9 cellular contexts compared by ENCODE assay signal in the genomic region with DNA sequence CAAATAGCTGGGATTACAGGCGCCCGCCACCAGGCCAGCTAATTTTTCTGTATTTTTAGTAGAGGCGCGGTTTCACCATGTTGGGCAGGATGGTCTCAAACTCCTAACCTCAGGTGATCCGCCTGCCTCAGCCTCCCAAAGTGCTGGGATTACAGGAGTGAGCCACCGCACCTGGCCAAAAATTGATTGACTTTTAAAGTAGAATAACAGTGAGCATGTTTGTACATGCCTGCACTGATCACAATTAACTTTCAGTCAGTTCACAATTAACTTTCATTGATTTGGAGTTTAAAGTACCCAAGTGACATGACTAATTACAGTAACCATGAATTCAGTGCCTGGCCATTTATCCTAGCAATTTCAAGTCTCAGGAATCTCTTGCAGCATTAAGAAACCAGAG.
DNase-seq lines count a peak whose midpoint lies in the region; ATAC-seq, FAIRE-seq and TF ChIP-seq lines count a peak whose summit lies in the region.
"Had no signal": no experiment of that assay in that cellular context is flagged by ENCODE, and none has a peak within 500 bp of the region (broad histone marks: within the 10 kb centered on the region; RNA-seq: fewer than 3 reads in every experiment).

No MANE protein-coding gene starts in this region.

- intact Hi-C loops in ascending aorta (cut with DNase I), result no loop called here

- H3K27ac ChIP-seq in A549 (peak overlapping the region in 1 of 2 experiments; percentile 77; a peak in 3 of 6 replicates), GM23248 (peak overlapping the region; percentile 88), ascending aorta (peak overlapping the region; percentile 74 to 77), mesodermal cell (ENCODE audit: low read depth, low read length, severe bottlenecking) (peak overlapping the region; percentile 87)

- DNase-seq in A549 (ENCODE audit: low read depth in 1 of 2, low spot score in 1 of 2) (no peak), GM23248 (no peak), ascending aorta (ENCODE audit: low spot score in 2 of 2) (no peak), GM19239 (ENCODE audit: insufficient read length, low spot score) (no peak)
- no peak for DNase-seq in NK-92 treated with Interleukin-12 subunit alpha and Interleukin-12 subunit beta, amount 100 ng/mL, for 24 hours (lab: John Stamatoyannopoulos, UW)
- DNase-seq: DMS153 had no signal

- peaks cover 19% of the 10 kb centered on the region for H3K4me1 ChIP-seq in A549
- H3K4me1 ChIP-seq in GM23248 (ENCODE audit: insufficient read depth), result peaks cover 22% of the 10 kb centered on the region
- peaks cover 0 to 23% of the 10 kb centered on the region in 2 donors for H3K4me1 ChIP-seq in ascending aorta
- peaks cover 16% of the 10 kb centered on the region for H3K4me1 ChIP-seq in mesodermal cell (ENCODE audit: control insufficient read depth, insufficient read depth, low read length, poor library complexity, severe bottlenecking)

- no peak overlapping the region for H3K4me3 ChIP-seq in A549
- H3K4me3 ChIP-seq in GM23248, result peak overlapping the region; percentile 51
- H3K4me3 ChIP-seq in ascending aorta, result peak overlapping the region; percentile 22 to 33
- no peak overlapping the region for H3K4me3 ChIP-seq in mesodermal cell (ENCODE audit: extremely low read depth, insufficient read depth, low read length, poor library complexity, severe bottlenecking)

- WGBS in A549 (ENCODE audit: missing lambda C conversion rate), result 90% methylated on average over 6 of the region's 6 CpGs
- 96 to 98% methylated on average over 6 of the region's 6 CpGs for WGBS in GM23248 (ENCODE audit: low coverage in 1 of 2, low lambda C conversion rate in 2 of 2, missing lambda C conversion rate in 2 of 2), 2 experiments
- 86 to 93% methylated on average over 4 to 5 of the region's 6 CpGs for WGBS in mesodermal cell (ENCODE audit: insufficient coverage in 2 of 2), 2 experiments

- H3K4me2 ChIP-seq in A549, result peak overlapping the region; percentile 33; the same call in 2 of the 3 replicates
- peak overlapping the region; percentile 75 for H3K4me2 ChIP-seq in GM23248 (ENCODE audit: unreplicated experiment)

- H3K9me2 ChIP-seq in GM23248 (ENCODE audit: insufficient read depth), result no peaks in the 10 kb centered on the region

- no peak for TF ChIP-seq EP300 in A549 (IDR thresholded peaks at IDR 0.05)

- FAIRE-seq in A549 (lab: Jason Lieb, UNC), result no peak
- FAIRE-seq in GM19239 (lab: Jason Lieb, UNC), result no peak

- no peaks in the 10 kb centered on the region for H4K20me1 ChIP-seq in GM23248 (ENCODE audit: insufficient read depth)

- CTCF ChIA-PET in A549 (lab: Yijun Ruan, JAX), result interaction anchor here (1.4 kb wide), 1 partner anchor 193 kb away, joined by 4 read pairs; no protein-coding TSS in a partner anchor

- peak overlapping the region; percentile 38 for H2AFZ ChIP-seq in GM23248

- H3K36me3 ChIP-seq in GM23248 (ENCODE audit: low read depth) (no peaks in the 10 kb centered on the region), ascending aorta (peaks cover 3 to 4% of the 10 kb centered on the region in 2 donors), mesodermal cell (ENCODE audit: control insufficient read depth, insufficient read depth, low read length) (no peaks in the 10 kb centered on the region)

- no peaks in the 10 kb centered on the region for H3K27me3 ChIP-seq in GM23248 (replicated peaks; ENCODE audit: insufficient read depth)
- H3K27me3 ChIP-seq in ascending aorta, result no peaks in the 10 kb centered on the region

- POLR2A ChIA-PET in A549 (lab: Yijun Ruan, JAX), result no interaction called here

- H3K9me3 ChIP-seq in A549, result no peaks in the 10 kb centered on the region
- no peaks in the 10 kb centered on the region for H3K9me3 ChIP-seq in GM23248 (ENCODE audit: low read depth)
- no peaks in the 10 kb centered on the region for H3K9me3 ChIP-seq in ascending aorta
- no peaks in the 10 kb centered on the region for H3K9me3 ChIP-seq in mesodermal cell (ENCODE audit: control insufficient read depth, low read length)

- TF ChIP-seq RAD21 in A549 (conservative IDR thresholded peaks at IDR 0.05 in 1 of 2, IDR thresholded peaks at IDR 0.05 in 1 of 2), result no peak

- H3F3A ChIP-seq in GM23248 (ENCODE audit: insufficient read depth), result peaks cover 26% of the 10 kb centered on the region

- H3K79me2 ChIP-seq in GM23248 (ENCODE audit: insufficient read depth), result peaks cover 76% of the 10 kb centered on the region

- in situ Hi-C loops in GM23248 (cut with MboI), result no loop called here

- ATAC-seq in A549 (no peak), HG03460 (IDR thresholded peaks at IDR 0.05; ENCODE audit: unreplicated experiment) (no peak), GM21737 (IDR thresholded peaks at IDR 0.05; ENCODE audit: unreplicated experiment) (no peak)

- H3K9ac ChIP-seq in GM23248, result peak overlapping the region; percentile 68

- TF ChIP-seq POLR2A in A549 (IDR thresholded peaks at IDR 0.05; ENCODE audit: low read length), result no peak

- TF ChIP-seq CTCF in A549 (IDR thresholded peaks at IDR 0.05) (no peak), ascending aorta (IDR thresholded peaks at IDR 0.05) (no peak)

TF ChIP-seq in A549, 52 proteins besides CTCF, POLR2A, EP300 and RAD21:
- TF ChIP-seq ZNF302 (CRISPR knock-in tag; IDR thresholded peaks at IDR 0.05) (no peak), HOXB13 (CRISPR knock-in tag; IDR thresholded peaks at IDR 0.05; ENCODE audit: low read depth) (no peak), JUNB (IDR thresholded peaks at IDR 0.05) (no peak), KDM5A (IDR thresholded peaks at IDR 0.05) (no peak), NFE2L2 (conservative IDR thresholded peaks at IDR 0.05; ENCODE audit: low read length) (no peak), BHLHE40 (IDR thresholded peaks at IDR 0.05; ENCODE audit: low read depth, low read length) (no peak), MAFK (IDR thresholded peaks at IDR 0.05; ENCODE audit: partially characterized antibody) (no peak), ESRRA (IDR thresholded peaks at IDR 0.05; ENCODE audit: borderline replicate concordance, low read length) (no peak), RFX5 (IDR thresholded peaks at IDR 0.05) (no peak), JUN (IDR thresholded peaks at IDR 0.05) (no peak), GATA3 (IDR thresholded peaks at IDR 0.05; ENCODE audit: borderline replicate concordance) (no peak), KDM1A (IDR thresholded peaks at IDR 0.05; ENCODE audit: low read depth) (no peak), SREBF2 (IDR thresholded peaks at IDR 0.05) (no peak), TP53 (CRISPR knock-in tag; IDR thresholded peaks at IDR 0.05) (no peak), CHD4 (IDR thresholded peaks at IDR 0.05; ENCODE audit: borderline replicate concordance) (no peak), RCOR1 (IDR thresholded peaks at IDR 0.05; ENCODE audit: low read depth, low read length) (no peak)
- TF ChIP-seq, protein P1, sequence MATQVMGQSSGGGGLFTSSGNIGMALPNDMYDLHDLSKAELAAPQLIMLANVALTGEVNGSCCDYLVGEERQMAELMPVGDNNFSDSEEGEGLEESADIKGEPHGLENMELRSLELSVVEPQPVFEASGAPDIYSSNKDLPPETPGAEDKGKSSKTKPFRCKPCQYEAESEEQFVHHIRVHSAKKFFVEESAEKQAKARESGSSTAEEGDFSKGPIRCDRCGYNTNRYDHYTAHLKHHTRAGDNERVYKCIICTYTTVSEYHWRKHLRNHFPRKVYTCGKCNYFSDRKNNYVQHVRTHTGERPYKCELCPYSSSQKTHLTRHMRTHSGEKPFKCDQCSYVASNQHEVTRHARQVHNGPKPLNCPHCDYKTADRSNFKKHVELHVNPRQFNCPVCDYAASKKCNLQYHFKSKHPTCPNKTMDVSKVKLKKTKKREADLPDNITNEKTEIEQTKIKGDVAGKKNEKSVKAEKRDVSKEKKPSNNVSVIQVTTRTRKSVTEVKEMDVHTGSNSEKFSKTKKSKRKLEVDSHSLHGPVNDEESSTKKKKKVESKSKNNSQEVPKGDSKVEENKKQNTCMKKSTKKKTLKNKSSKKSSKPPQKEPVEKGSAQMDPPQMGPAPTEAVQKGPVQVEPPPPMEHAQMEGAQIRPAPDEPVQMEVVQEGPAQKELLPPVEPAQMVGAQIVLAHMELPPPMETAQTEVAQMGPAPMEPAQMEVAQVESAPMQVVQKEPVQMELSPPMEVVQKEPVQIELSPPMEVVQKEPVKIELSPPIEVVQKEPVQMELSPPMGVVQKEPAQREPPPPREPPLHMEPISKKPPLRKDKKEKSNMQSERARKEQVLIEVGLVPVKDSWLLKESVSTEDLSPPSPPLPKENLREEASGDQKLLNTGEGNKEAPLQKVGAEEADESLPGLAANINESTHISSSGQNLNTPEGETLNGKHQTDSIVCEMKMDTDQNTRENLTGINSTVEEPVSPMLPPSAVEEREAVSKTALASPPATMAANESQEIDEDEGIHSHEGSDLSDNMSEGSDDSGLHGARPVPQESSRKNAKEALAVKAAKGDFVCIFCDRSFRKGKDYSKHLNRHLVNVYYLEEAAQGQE (IDR thresholded peaks at IDR 0.05), result no peak
TF ChIP-seq in A549: peak in this region for 0.

Comparison
In these comparisons a context has a peak if more than half of its experiments do, and no peak if none do; other contexts are left out.
1. H3K4me3 ChIP-seq: peak in GM23248 (single experiment) and ascending aorta (2 of 2); none in A549 (single experiment) and mesodermal cell (single experiment).